Comparison of ENCODE assay signal across 8 cellular contexts in genomic region chr3:9732753-9733115, GRCh38. TPM values are rescaled to one million over a fixed set of nuclear protein-coding genes. Genes with fewer than 3 reads are reported as not detected.
DNase-seq lines count a peak whose midpoint lies in the region; ATAC-seq, FAIRE-seq and TF ChIP-seq lines count a peak whose summit lies in the region.

No MANE protein-coding gene starts in this region.

- WGBS in A549 (ENCODE audit: missing lambda C conversion rate), result 62% methylated on average over 6 of the region's 6 CpGs
- WGBS in mammary epithelial cell (ENCODE audit: low coverage, missing lambda C conversion rate), result 0% methylated on average over 4 of the region's 6 CpGs

- no peak for FAIRE-seq in A549 (lab: Jason Lieb, UNC)

- H3K4me1 ChIP-seq in A549, result peaks cover 16% of the 10 kb centered on the region
- H3K4me1 ChIP-seq in mammary epithelial cell (ENCODE audit: insufficient read depth, low read length), result peaks cover 13% of the 10 kb centered on the region

- H3K27ac ChIP-seq in A549 (peak overlapping the region; percentile 93 to 97; a peak in 4 of 6 replicates), HL-60 (replicated peaks) (peak overlapping the region; percentile 100), mammary epithelial cell (ENCODE audit: insufficient read depth, low read depth, low read length) (peak overlapping the region; percentile 99)

- peaks cover 14% of the 10 kb centered on the region for H3K36me3 ChIP-seq in mammary epithelial cell (ENCODE audit: insufficient read depth, low read length)

- intact Hi-C loops in mammary epithelial cell (cut with micrococcal nuclease), result loop anchor here (10.0 kb wide), 1 partner anchor 378 kb away; no protein-coding TSS in a partner anchor

- CTCF ChIA-PET in A549 (lab: Yijun Ruan, JAX) (interaction anchor here (0.8 to 2.8 kb wide), 6 partner anchors 11 to 229 kb away, joined by 3 to 18 read pairs (median 9); partner anchors contain the start of gene OGG1), mammary epithelial cell (lab: Charles Lee; ENCODE audit: low non-redundant PET) (interaction anchor here (0.6 kb wide), 2 partner anchors 216 to 383 kb away, joined by 3 to 4 read pairs; no protein-coding TSS in a partner anchor)

- TF ChIP-seq CTCF in A549 (IDR thresholded peaks at IDR 0.05), result no peak
- no peak for TF ChIP-seq CTCF in HL-60 (IDR thresholded peaks at IDR 0.05; ENCODE audit: insufficient read depth, low read length)
- peak in 1 of 2 donors; percentile 20 for TF ChIP-seq CTCF in mammary epithelial cell (conservative IDR thresholded peaks at IDR 0.05 in 1 of 2, IDR thresholded peaks at IDR 0.05 in 1 of 2; ENCODE audit: extremely low read depth in 1 of 2, insufficient read depth in 1 of 2, low read depth in 1 of 2, low read length in 2 of 2)
- TF ChIP-seq CTCF in GM20000 (IDR thresholded peaks at IDR 0.05; ENCODE audit: extremely low read depth, missing control alignments), result no peak

- dilution Hi-C loops in mammary epithelial cell (cut with HindIII; ENCODE audit: low sequenced_read_pairs), result loop anchor here (5.0 kb wide), 1 partner anchor 40 kb away; no protein-coding TSS in a partner anchor

- no peaks in the 10 kb centered on the region for H3K27me3 Mint-ChIP-seq in memory B cell

- H3K4me3 ChIP-seq in A549 (peak overlapping the region; percentile 92), HL-60 (replicated peaks; ENCODE audit: insufficient read depth, low read length) (peak overlapping the region; percentile 90), mammary epithelial cell (replicated peaks in 1 of 3; ENCODE audit: insufficient read depth in 1 of 3, low read depth in 2 of 3, low read length in 3 of 3) (peak overlapping the region; percentile 85 to 95 (median 87))

- peaks cover 30% of the 10 kb centered on the region for H3K4me1 Mint-ChIP-seq in memory B cell

- in situ Hi-C loops in mammary epithelial cell (cut with MboI; ENCODE audit: low sequenced_read_pairs in 2 of 2), result no loop called here

- H3K4me2 ChIP-seq in A549 (peak overlapping the region; percentile 97), mammary epithelial cell (ENCODE audit: insufficient read depth, low read depth, low read length) (peak overlapping the region; percentile 87)

- POLR2A ChIA-PET in A549 (lab: Yijun Ruan, JAX), result interaction anchor here (0.6 to 3.3 kb wide), 2 partner anchors 17 to 563 kb away, joined by 8 to 17 read pairs; partner anchors contain the start of gene OGG1

- peaks cover 6% of the 10 kb centered on the region for H3K36me3 Mint-ChIP-seq in memory B cell

- peak overlapping the region; percentile 98 for H3K9ac ChIP-seq in mammary epithelial cell (ENCODE audit: insufficient read depth, low read length)

- no peak for TF ChIP-seq POLR2A in A549 (IDR thresholded peaks at IDR 0.05; ENCODE audit: low read length)

- DNase-seq in A549 (ENCODE audit: low read depth in 1 of 2, low spot score in 1 of 2) (no peak), HL-60 (ENCODE audit: low read depth in 1 of 2, low spot score in 1 of 2) (peak in 1 of 2 experiments; percentile 11), mammary epithelial cell (no peak), memory B cell (ENCODE audit: low spot score in 2 of 2) (no peak), NCI-H1694 (lab: John Stamatoyannopoulos, UW) (no peak), GM20000 (ENCODE audit: low spot score) (no peak), H4 (ENCODE audit: low spot score) (no peak)

- TF ChIP-seq RAD21 in A549 (conservative IDR thresholded peaks at IDR 0.05 in 1 of 2, IDR thresholded peaks at IDR 0.05 in 1 of 2), result no peak

- BruUV-seq in mammary epithelial cell (replicated peaks; lab: Mats Ljungman, UMichigan), result TSS peak; percentile 14

- no peak overlapping the region for H2AFZ ChIP-seq in mammary epithelial cell (ENCODE audit: low read depth, low read length)

- no peaks in the 10 kb centered on the region for H4K20me1 ChIP-seq in mammary epithelial cell (ENCODE audit: insufficient read depth, low read length)

- TF ChIP-seq EP300 in A549 (IDR thresholded peaks at IDR 0.05), result no peak

- H3K27ac Mint-ChIP-seq in memory B cell, result peak overlapping the region; percentile 66

- no peak for ATAC-seq in A549
- ATAC-seq in memory B cell (ENCODE audit: low read depth), result no peak
- no peak for ATAC-seq in HG03095 (IDR thresholded peaks at IDR 0.05; ENCODE audit: unreplicated experiment)

- peaks cover 55% of the 10 kb centered on the region for H3K79me2 ChIP-seq in mammary epithelial cell (ENCODE audit: insufficient read depth, low read length)

- no peaks in the 10 kb centered on the region for H3K27me3 ChIP-seq in HL-60 (ENCODE audit: insufficient read depth, poor library complexity, severe bottlenecking)
- no peaks in the 10 kb centered on the region for H3K27me3 ChIP-seq in mammary epithelial cell (ENCODE audit: insufficient read depth, low read length)

- H3K9me3 ChIP-seq in A549 (no peaks in the 10 kb centered on the region), mammary epithelial cell (replicated peaks; ENCODE audit: insufficient read depth, low read length) (no peaks in the 10 kb centered on the region)

- H3K4me3 Mint-ChIP-seq in memory B cell, result peak overlapping the region; percentile 83

- no peaks in the 10 kb centered on the region for H3K9me3 Mint-ChIP-seq in memory B cell

TF ChIP-seq in A549, 52 proteins besides CTCF, POLR2A, EP300 and RAD21:
- TF ChIP-seq KDM5A (IDR thresholded peaks at IDR 0.05) (no peak), PHF8 (IDR thresholded peaks at IDR 0.05; ENCODE audit: borderline replicate concordance, low read depth) (no peak), JUNB (IDR thresholded peaks at IDR 0.05) (no peak), FOSL2 (IDR thresholded peaks at IDR 0.05) (no peak), FOSL2 (CRISPR knock-in tag; IDR thresholded peaks at IDR 0.05) (no peak), ATOH8 (CRISPR knock-in tag; IDR thresholded peaks at IDR 0.05; ENCODE audit: low read depth) (no peak), HOXB5 (CRISPR knock-in tag; IDR thresholded peaks at IDR 0.05) (no peak)
TF ChIP-seq in A549: peak in this region for 0.

RNA-seq across cellular contexts. Expression of gene BRPF1, which starts 1.2 kb away (rescaled TPM):
- polyA plus RNA-seq in A549 (2011; rRNA removed), result 8.6 and 10.1 TPM in 2 replicates
- 15.7 and 17.4 TPM in 2 replicates for polyA plus RNA-seq in A549 (2012; cell fraction: cytosol; rRNA removed)
- 35.8 and 42.1 TPM in 2 replicates for polyA plus RNA-seq in A549 (2012; cell fraction: nucleus; rRNA removed)
- polyA plus RNA-seq in A549 (2017; fragmentation: RNase III; extraction: RNeasy Plus Mini Kit Qiagen cat#74134 plus additional on column Dnase treatment), result 11.9 to 12.4 TPM (median 12.1 TPM) in 3 replicates
- polyA minus RNA-seq in A549 (2011; rRNA and poly(A)+ RNA removed), result 19.0 and 20.4 TPM in 2 replicates
- total RNA-seq in mammary epithelial cell, result 10 to 100 TPM; 16.5 to 21.2 TPM
- 8.4 TPM for polyA plus RNA-seq in mammary epithelial cell
- 24.1 TPM for polyA minus RNA-seq in mammary epithelial cell
- total RNA-seq in H4 (2014; rRNA removed; shearing (Covaris generic)), result 10.1 and 10.6 TPM in 2 replicates

RNA-seq across cellular contexts. Expression of gene OGG1, which starts 17.0 kb away (rescaled TPM):
- polyA plus RNA-seq in A549 (2011; rRNA removed) (21.2 and 21.6 TPM in 2 replicates), A549 (2017; fragmentation: RNase III; extraction: RNeasy Plus Mini Kit Qiagen cat#74134 plus additional on column Dnase treatment) (17.2 to 20.0 TPM (median 18.1 TPM) in 3 replicates), mammary epithelial cell (18.0 TPM)
- 25.9 and 30.9 TPM in 2 replicates for polyA plus RNA-seq in A549 (2012; cell fraction: cytosol; rRNA removed)
- 27.7 and 29.5 TPM in 2 replicates for polyA plus RNA-seq in A549 (2012; cell fraction: nucleus; rRNA removed)
- 49.8 and 52.6 TPM in 2 replicates for polyA minus RNA-seq in A549 (2011; rRNA and poly(A)+ RNA removed)
- 10 to 100 TPM; 17.5 to 19.2 TPM for total RNA-seq in mammary epithelial cell
- polyA minus RNA-seq in mammary epithelial cell, result 14.3 TPM
- total RNA-seq in H4 (2014; rRNA removed; shearing (Covaris generic)), result 12.9 and 13.0 TPM in 2 replicates

RNA-seq across cellular contexts. Expression of gene CPNE9, which starts 29.1 kb away (rescaled TPM):
- polyA plus RNA-seq in A549 (2011; rRNA removed), result 0.03 and 0.07 TPM in 2 replicates
- polyA plus RNA-seq in A549 (2012; cell fraction: cytosol; rRNA removed), result 0.04 and 0.18 TPM in 2 replicates
- polyA plus RNA-seq in A549 (2012; cell fraction: nucleus; rRNA removed), result 0.16 and 0.22 TPM in 2 replicates
- 0.05 to 0.07 TPM in 2 of 3 replicates, not detected in the other for polyA plus RNA-seq in A549 (2017; fragmentation: RNase III; extraction: RNeasy Plus Mini Kit Qiagen cat#74134 plus additional on column Dnase treatment)
- polyA minus RNA-seq in A549 (2011; rRNA and poly(A)+ RNA removed), result 0.41 TPM in 1 of 2 replicates, not detected in the other
- not detected for total RNA-seq in mammary epithelial cell
- not detected for polyA plus RNA-seq in mammary epithelial cell
- not detected for polyA minus RNA-seq in mammary epithelial cell
- total RNA-seq in H4 (2014; rRNA removed; shearing (Covaris generic)), result 0.31 TPM in 1 of 2 replicates, not detected in the other

RNA-seq across cellular contexts. Expression of gene CAMK1, which starts 37.0 kb away (rescaled TPM):
- polyA plus RNA-seq in A549 (2011; rRNA removed) (13.5 and 16.0 TPM in 2 replicates), A549 (2017; fragmentation: RNase III; extraction: RNeasy Plus Mini Kit Qiagen cat#74134 plus additional on column Dnase treatment) (15.6 to 16.1 TPM (median 15.9 TPM) in 3 replicates), mammary epithelial cell (2.4 TPM)
- 22.5 and 26.5 TPM in 2 replicates for polyA plus RNA-seq in A549 (2012; cell fraction: cytosol; rRNA removed)
- 20.9 and 21.9 TPM in 2 replicates for polyA plus RNA-seq in A549 (2012; cell fraction: nucleus; rRNA removed)
- polyA minus RNA-seq in A549 (2011; rRNA and poly(A)+ RNA removed), result 11.0 TPM in 2 replicates
- 1 to 10 TPM in 1 of 2 donors, under 1 TPM in 1; 0.50 to 2.3 TPM for total RNA-seq in mammary epithelial cell
- not detected for polyA minus RNA-seq in mammary epithelial cell
- 4.9 and 16.6 TPM in 2 replicates for total RNA-seq in H4 (2014; rRNA removed; shearing (Covaris generic))

RNA-seq across cellular contexts. Expression of gene TADA3, which starts 59.5 kb away (rescaled TPM):
- polyA plus RNA-seq in A549 (2011; rRNA removed) (42.6 and 49.2 TPM in 2 replicates), A549 (2017; fragmentation: RNase III; extraction: RNeasy Plus Mini Kit Qiagen cat#74134 plus additional on column Dnase treatment) (44.3 to 53.6 TPM (median 50.3 TPM) in 3 replicates), mammary epithelial cell (47.0 TPM)
- polyA plus RNA-seq in A549 (2012; cell fraction: cytosol; rRNA removed), result 50.2 and 57.1 TPM in 2 replicates
- polyA plus RNA-seq in A549 (2012; cell fraction: nucleus; rRNA removed), result 36.8 and 43.0 TPM in 2 replicates
- polyA minus RNA-seq in A549 (2011; rRNA and poly(A)+ RNA removed), result 46.9 and 52.3 TPM in 2 replicates
- 10 to 100 TPM; 57.5 to 75.5 TPM for total RNA-seq in mammary epithelial cell
- 54.3 TPM for polyA minus RNA-seq in mammary epithelial cell
- 81.5 and 95.9 TPM in 2 replicates for total RNA-seq in H4 (2014; rRNA removed; shearing (Covaris generic))
